11 cellular contexts compared by ENCODE assay signal in the genomic region with DNA sequence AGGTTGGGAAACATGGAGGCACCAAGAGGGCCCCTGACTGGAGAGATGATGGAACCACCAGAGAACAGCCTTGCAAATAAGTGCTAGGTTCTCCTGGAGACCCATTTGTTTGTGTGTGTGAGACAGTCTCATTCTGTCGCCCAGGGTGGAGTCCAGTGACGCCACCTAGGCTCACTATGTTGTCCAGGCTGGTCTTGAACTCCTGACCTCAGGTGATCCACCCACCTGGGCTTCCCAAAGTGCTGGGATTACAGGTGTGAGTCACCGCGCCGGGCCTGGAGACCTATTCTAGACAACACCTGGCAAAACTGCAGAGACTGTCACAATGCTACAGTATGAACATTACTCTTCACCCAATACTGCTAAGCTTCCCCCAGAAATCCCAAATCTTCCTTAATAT. TPM values are rescaled to one million over a fixed set of nuclear protein-coding genes. Genes with fewer than 3 reads are reported as not detected.
A peak's percentile ranks its signal among the peaks of the same experiment; 100 is the strongest.
DNase-seq lines count a peak whose midpoint lies in the region; ATAC-seq, FAIRE-seq and TF ChIP-seq lines count a peak whose summit lies in the region.
"Had no signal": no experiment of that assay in that cellular context is flagged by ENCODE, and none has a peak within 500 bp of the region (broad histone marks: within the 10 kb centered on the region; RNA-seq: fewer than 3 reads in every experiment).

No MANE protein-coding gene starts in this region.

- H3K4me1 Mint-ChIP-seq in activated T-cell treated with anti-CD3 and anti-CD28 coated beads, Interleukin-2, amount 50 U/mL, for 72 hours (ENCODE audit: low read depth): peaks cover 25% of the 10 kb centered on the region
- H3K4me1 Mint-ChIP-seq in activated naive CD8-positive, alpha-beta T cell (ENCODE audit: low read depth): peaks cover 25% of the 10 kb centered on the region

- TF ChIP-seq POLR2A in stomach (IDR thresholded peaks at IDR 0.05): no peak

- no peak for DNase-seq in activated T-cell treated with anti-CD3 and anti-CD28 coated beads, Interleukin-2, amount 50 U/mL, for 72 hours
- DNase-seq in activated T-cell treated with anti-CD3 and anti-CD28 coated beads, Interleukin-2, amount 50 U/mL, for 48 hours: no peak
- DNase-seq in kidney (peak; percentile 24), stomach (no peak), omental fat pad (ENCODE audit: low spot score) (no peak), GM03348 (ENCODE audit: low spot score) (no peak), frontal cortex (ENCODE audit: low spot score in 2 of 2) (no peak)
- DNase-seq: NCI-H524 treated with DMSO at 0.1 percent for 48 hours had no signal

- H3K4me3 ChIP-seq in kidney (ENCODE audit: low read length in 2 of 2): peak overlapping the region; percentile 92 to 97
- H3K4me3 ChIP-seq in stomach: peak overlapping the region; percentile 65 to 97 (median 80)

- 63 to 85% (median 76%) methylated on average over 4 to 5 of the region's 5 CpGs for WGBS in stomach, 5 donors

- H3K27me3 ChIP-seq in stomach: no peaks in the 10 kb centered on the region
- H3K27me3 ChIP-seq: pancreas had no signal

- H3K36me3 ChIP-seq in kidney (ENCODE audit: control insufficient read depth in 1 of 2, insufficient read depth in 2 of 2, low read length in 2 of 2) (no peaks in the 10 kb centered on the region), stomach (peaks cover 0 to 12% (median 9%) of the 10 kb centered on the region in 4 donors)
- H3K36me3 ChIP-seq: pancreas had no signal

- no peak for TF ChIP-seq CTCF in kidney (IDR thresholded peaks at IDR 0.05; ENCODE audit: borderline replicate concordance, extremely low read depth, insufficient read depth)
- TF ChIP-seq CTCF in stomach (IDR thresholded peaks at IDR 0.05): no peak
- no peak for TF ChIP-seq CTCF in omental fat pad (IDR thresholded peaks at IDR 0.05)

- peaks cover 2 to 5% of the 10 kb centered on the region in 2 donors for H3K36me3 Mint-ChIP-seq in activated T-cell treated with anti-CD3 and anti-CD28 coated beads, Interleukin-2, amount 50 U/mL, for 72 hours (ENCODE audit: insufficient read depth in 2 of 2)
- H3K36me3 Mint-ChIP-seq in activated naive CD8-positive, alpha-beta T cell: peaks cover 2% of the 10 kb centered on the region

- no peak for ATAC-seq in activated T-cell treated with anti-CD3 and anti-CD28 coated beads, Interleukin-2, amount 50 U/mL, for 72 hours (replicated peaks in 1 of 2)
- ATAC-seq in omental fat pad (ENCODE audit: low FRiP score): no peak
- ATAC-seq: pancreas had no signal

- TF ChIP-seq EP300 in stomach (IDR thresholded peaks at IDR 0.05): no peak

- FAIRE-seq in kidney (lab: Jason Lieb, UNC) (no peak), frontal cortex (lab: Jason Lieb, UNC) (no peak)
- FAIRE-seq: D721Med, pancreas had no signal

- H3K27ac Mint-ChIP-seq in activated T-cell treated with anti-CD3 and anti-CD28 coated beads, Interleukin-2, amount 50 U/mL, for 72 hours: peak overlapping the region; percentile 95
- H3K27ac Mint-ChIP-seq in activated naive CD8-positive, alpha-beta T cell: peak overlapping the region; percentile 58

- peaks cover 7 to 9% of the 10 kb centered on the region in 2 donors for H3K4me1 ChIP-seq in kidney (ENCODE audit: control insufficient read depth in 1 of 2, insufficient read depth in 1 of 2, low read depth in 1 of 2, low read length in 2 of 2)
- peaks cover 20 to 46% (median 40%) of the 10 kb centered on the region in 4 donors for H3K4me1 ChIP-seq in stomach

- H3K9me3 ChIP-seq in kidney (ENCODE audit: control insufficient read depth in 1 of 2, low read length in 2 of 2): no peaks in the 10 kb centered on the region
- no peaks in the 10 kb centered on the region for H3K9me3 ChIP-seq in stomach
- H3K9me3 ChIP-seq: pancreas had no signal

- H3K9me3 Mint-ChIP-seq in activated T-cell treated with anti-CD3 and anti-CD28 coated beads, Interleukin-2, amount 50 U/mL, for 72 hours: no peaks in the 10 kb centered on the region
- H3K9me3 Mint-ChIP-seq in activated naive CD8-positive, alpha-beta T cell (ENCODE audit: low read depth): no peaks in the 10 kb centered on the region

- peak overlapping the region; percentile 89 to 97 for H3K4me3 Mint-ChIP-seq in activated T-cell treated with anti-CD3 and anti-CD28 coated beads, Interleukin-2, amount 50 U/mL, for 72 hours
- peak overlapping the region; percentile 98 for H3K4me3 Mint-ChIP-seq in activated naive CD8-positive, alpha-beta T cell

- intact Hi-C loops in kidney (cut with DNase I) (no loop called here), stomach (cut with DNase I; ENCODE audit: low total_unique reads) (no loop called here)

- peak overlapping the region in 1 of 2 donors; percentile 77 for H3K27ac ChIP-seq in kidney (ENCODE audit: low read depth in 2 of 2, low read length in 2 of 2)
- peak overlapping the region in 2 of 5 donors; percentile 89 to 94 for H3K27ac ChIP-seq in stomach

- no peaks in the 10 kb centered on the region for H3K27me3 Mint-ChIP-seq in activated T-cell treated with anti-CD3 and anti-CD28 coated beads, Interleukin-2, amount 50 U/mL, for 72 hours (ENCODE audit: low read depth)
- H3K27me3 Mint-ChIP-seq in activated naive CD8-positive, alpha-beta T cell: no peaks in the 10 kb centered on the region

- peak overlapping the region in 1 of 2 donors; percentile 74 for H3K9ac ChIP-seq in kidney (ENCODE audit: low read length in 2 of 2)

RNA-seq across cellular contexts. Expression of a gene that starts 1.5 kb away (rescaled TPM):
- 100 to 1,000 TPM in 1 of 2 donors, 10 to 100 TPM in 1; 89.7 to 107 TPM for total RNA-seq in activated T-cell treated with anti-CD3 and anti-CD28 coated beads, Interleukin-2, amount 50 U/mL, for 72 hours
- total RNA-seq in kidney: 86.4 TPM
- polyA plus RNA-seq in kidney (ENCODE audit: insufficient read depth, low read depth, low replicate concordance): 41.5 TPM
- 100 to 1,000 TPM in 3 of 5 donors, 10 to 100 TPM in 2; 53.3 to 284 (median 103) TPM for total RNA-seq in stomach
- 10 to 100 TPM; 24.0 to 25.3 (median 24.4) TPM for polyA plus RNA-seq in stomach
- 10 to 100 TPM; 58.9 to 87.7 (median 70.8) TPM for total RNA-seq in omental fat pad
- 39.9 TPM for total RNA-seq in frontal cortex

RNA-seq across cellular contexts. Expression of a gene that starts 1.6 kb away (rescaled TPM):
- total RNA-seq in activated T-cell treated with anti-CD3 and anti-CD28 coated beads, Interleukin-2, amount 50 U/mL, for 72 hours: 1 to 10 TPM in 1 of 2 donors, under 1 TPM in 1; 0.63 to 1.1 TPM
- total RNA-seq in kidney (2.1 TPM), stomach (not detected), omental fat pad (1 to 10 TPM in 1 of 4 donors, under 1 TPM in 2, not detected in 1; 0.47 to 1.0 (median 0.48) TPM), frontal cortex (not detected)
- polyA plus RNA-seq in kidney (ENCODE audit: insufficient read depth, low read depth, low replicate concordance) (1.9 TPM), stomach (1 to 10 TPM; 1.1 to 1.5 (median 1.2) TPM)

RNA-seq across cellular contexts. Expression of a gene that starts 20.9 kb away (rescaled TPM):
- total RNA-seq in activated T-cell treated with anti-CD3 and anti-CD28 coated beads, Interleukin-2, amount 50 U/mL, for 72 hours: 1 to 10 TPM; 4.2 to 4.4 TPM
- total RNA-seq in kidney (3.2 TPM), stomach (1 to 10 TPM in 1 of 5 donors, not detected in 4; 2.0 TPM), omental fat pad (1 to 10 TPM in 1 of 4 donors, not detected in 3; 2.9 TPM), frontal cortex (not detected)
- polyA plus RNA-seq in kidney (ENCODE audit: insufficient read depth, low read depth, low replicate concordance) (5.4 TPM), stomach (1 to 10 TPM in 1 of 3 donors, under 1 TPM in 2; 0.85 to 2.6 (median 0.93) TPM)

RNA-seq across cellular contexts. Expression of a gene that starts 31.0 kb away (rescaled TPM):
- 10 to 100 TPM; 49.1 to 58.8 TPM for total RNA-seq in activated T-cell treated with anti-CD3 and anti-CD28 coated beads, Interleukin-2, amount 50 U/mL, for 72 hours
- 28.2 TPM for total RNA-seq in kidney
- 51.9 TPM for polyA plus RNA-seq in kidney (ENCODE audit: insufficient read depth, low read depth, low replicate concordance)
- total RNA-seq in stomach: 100 to 1,000 TPM in 2 of 5 donors, 10 to 100 TPM in 1, 1 to 10 TPM in 1, not detected in 1; 9.9 to 112 (median 61.2) TPM
- 10 to 100 TPM; 59.6 to 82.2 (median 64.5) TPM for polyA plus RNA-seq in stomach
- total RNA-seq in omental fat pad: 10 to 100 TPM; 18.4 to 26.5 (median 21.6) TPM
- total RNA-seq in frontal cortex: 8.2 TPM

RNA-seq across cellular contexts. Expression of a gene that starts 31.1 kb away (rescaled TPM):
- 10 to 100 TPM; 26.1 to 46.5 TPM for total RNA-seq in activated T-cell treated with anti-CD3 and anti-CD28 coated beads, Interleukin-2, amount 50 U/mL, for 72 hours
- 18.8 TPM for total RNA-seq in kidney
- 14.7 TPM for polyA plus RNA-seq in kidney (ENCODE audit: insufficient read depth, low read depth, low replicate concordance)
- total RNA-seq in stomach: 100 to 1,000 TPM in 1 of 5 donors, 10 to 100 TPM in 1, 1 to 10 TPM in 2, under 1 TPM in 1; 0.58 to 279 (median 9.4) TPM
- polyA plus RNA-seq in stomach: 10 to 100 TPM; 18.2 to 26.0 (median 23.3) TPM
- 10 to 100 TPM in 1 of 4 donors, 1 to 10 TPM in 3; 6.8 to 15.6 (median 9.4) TPM for total RNA-seq in omental fat pad
- total RNA-seq in frontal cortex: 6.1 TPM
